In genomic region chr11:134414772-134415765, GRCh38 we compare ENCODE assay signal across 18 cellular contexts. TPM values are rescaled to one million over a fixed set of nuclear protein-coding genes. Genes with fewer than 3 reads are reported as not detected.
A peak's percentile ranks its signal among the peaks of the same experiment; 100 is the strongest.
DNase-seq lines count a peak whose midpoint lies in the region; TF ChIP-seq lines count a peak whose summit lies in the region.
"Had no signal": no experiment of that assay in that cellular context is flagged by ENCODE, and none has a peak within 500 bp of the region (broad histone marks: within the 10 kb centered on the region; RNA-seq: fewer than 3 reads in every experiment).

No MANE protein-coding gene starts in this region.

- DNase-seq in neural progenitor cell (ENCODE audit: low spot score) (peak; percentile 32), T-helper 2 cell (no peak), CD1c-positive myeloid dendritic cell (ENCODE audit: extremely low spot score) (no peak), GM03348 (ENCODE audit: low spot score) (no peak)
- no peak for DNase-seq in activated T-cell treated with anti-CD3 and anti-CD28 coated beads, Interleukin-2, amount 50 U/mL, for 48 hours
- DNase-seq: activated CD8-positive, alpha-beta memory T cell treated with anti-CD3 and anti-CD28 coated beads for 24 hours; Calu3; effector memory CD8-positive, alpha-beta T cell; IMR-90; left lung; MM.1S; NCI-H2227 treated with DMSO at 0.1 percent for 48 hours; stimulated activated CD4-positive, alpha-beta T cell treated with anti-CD3 and anti-CD28 coated beads, Interleukin-12 subunit alpha, Interleukin-12 subunit beta, amount 100 ng/mL, for 4 hours; stimulated activated naive CD4-positive, alpha-beta T cell treated with Interleukin-2 at 50 U/mL for 16 hours had no signal

- peaks cover 33% of the 10 kb centered on the region for H3K4me1 Mint-ChIP-seq in neural progenitor cell

- TF ChIP-seq CTCF in neural progenitor cell (IDR thresholded peaks at IDR 0.05): no peak

- H4K20me1 ChIP-seq in BLaER1: peaks cover 51% of the 10 kb centered on the region
- H4K20me1 ChIP-seq in neural progenitor cell (ENCODE audit: low read depth): peaks cover 74% of the 10 kb centered on the region

- H3K4me1 ChIP-seq in BLaER1: peaks cover 67% of the 10 kb centered on the region
- H3K4me1 ChIP-seq in HUES48 (ENCODE audit: control insufficient read depth, insufficient read depth, low read length): peaks cover 42% of the 10 kb centered on the region
- H3K4me1 ChIP-seq in neural progenitor cell: peaks cover 38% of the 10 kb centered on the region
- H3K4me1 ChIP-seq: left lung had no signal

- peak overlapping the region; percentile 40 for H3K27ac Mint-ChIP-seq in neural progenitor cell
- H3K27ac Mint-ChIP-seq: effector memory CD8-positive, alpha-beta T cell had no signal

- H3K27me3 ChIP-seq in BLaER1 (peaks cover 30% of the 10 kb centered on the region), HUES48 (ENCODE audit: control insufficient read depth, insufficient read depth, low read length) (peaks cover 40% of the 10 kb centered on the region), neural progenitor cell (no peaks in the 10 kb centered on the region)

- H3K9ac ChIP-seq in BLaER1 (no peak overlapping the region; the same call in 1 of the 2 replicates), HUES48 (ENCODE audit: low read depth, low read length) (no peak overlapping the region), neural progenitor cell (no peak overlapping the region)

- no peak overlapping the region for H2AFZ ChIP-seq in neural progenitor cell (replicated peaks)

- H3K9me3 ChIP-seq in BLaER1 (no peaks in the 10 kb centered on the region), HUES48 (ENCODE audit: control insufficient read depth, insufficient read depth, low read length) (no peaks in the 10 kb centered on the region), neural progenitor cell (ENCODE audit: low read depth) (no peaks in the 10 kb centered on the region)
- H3K9me3 ChIP-seq: left lung had no signal

- H3K27me3 Mint-ChIP-seq in neural progenitor cell (ENCODE audit: insufficient read depth, low read depth): peaks cover 12% of the 10 kb centered on the region

- H3K4me3 ChIP-seq in BLaER1 (peak overlapping the region; percentile 37; the same call in 1 of the 2 replicates), HUES48 (ENCODE audit: low read depth, low read length) (peak overlapping the region; percentile 62; the same call in 1 of the 2 replicates), neural progenitor cell (peak overlapping the region; percentile 17)
- H3K4me3 ChIP-seq: left lung had no signal

- H3F3A ChIP-seq in neural progenitor cell (ENCODE audit: low read depth): peaks cover 31% of the 10 kb centered on the region

- H3K9me3 Mint-ChIP-seq in neural progenitor cell: no peaks in the 10 kb centered on the region
- H3K9me3 Mint-ChIP-seq: effector memory CD8-positive, alpha-beta T cell had no signal

- peak overlapping the region; percentile 63 for H3K4me3 Mint-ChIP-seq in neural progenitor cell
- H3K4me3 Mint-ChIP-seq: effector memory CD8-positive, alpha-beta T cell had no signal

- H3K79me2 ChIP-seq in neural progenitor cell (ENCODE audit: low read depth): peaks cover 16% of the 10 kb centered on the region

- peaks cover 3% of the 10 kb centered on the region for H3K36me3 Mint-ChIP-seq in neural progenitor cell

- H3K36me3 ChIP-seq in BLaER1 (no peaks in the 10 kb centered on the region), HUES48 (ENCODE audit: control insufficient read depth, insufficient read depth, low read length) (no peaks in the 10 kb centered on the region), neural progenitor cell (no peaks in the 10 kb centered on the region)
- H3K36me3 ChIP-seq: left lung had no signal

- H3K4me2 ChIP-seq in BLaER1 (peak overlapping the region; percentile 88), neural progenitor cell (peak overlapping the region; percentile 93)

- H3K27ac ChIP-seq in BLaER1: no peak overlapping the region
- no peak overlapping the region for H3K27ac ChIP-seq in HUES48 (ENCODE audit: low read depth, low read length)
- H3K27ac ChIP-seq in cingulate gyrus (ENCODE audit: low read depth, low read length): peak overlapping the region; percentile 96
- H3K27ac ChIP-seq in neural progenitor cell: no peak overlapping the region
- H3K27ac ChIP-seq: left lung had no signal

RNA-seq across cellular contexts. Expression of gene B3GAT1, which starts 3.0 kb away (rescaled TPM):
- 11.0 and 20.7 TPM in 2 replicates for total RNA-seq in neural progenitor cell (ENCODE audit: low replicate concordance)
- total RNA-seq: IMR-90, pulmonary artery endothelial cell had no signal
